In genomic region chr2:127884436-127884835, GRCh38 we compare ENCODE assay signal across 8 cellular contexts. TPM values are rescaled to one million over a fixed set of nuclear protein-coding genes. Genes with fewer than 3 reads are reported as not detected.
A peak's percentile ranks its signal among the peaks of the same experiment; 100 is the strongest.
DNase-seq lines count a peak whose midpoint lies in the region; FAIRE-seq and TF ChIP-seq lines count a peak whose summit lies in the region.

No MANE protein-coding gene starts in this region.

- peak overlapping the region; percentile 62 for H3K4me3 ChIP-seq in astrocyte (ENCODE audit: insufficient read depth, low read depth, low read length)

- H3K27ac Mint-ChIP-seq in activated naive CD4-positive, alpha-beta T cell treated with anti-CD3 and anti-CD28 coated beads, Interleukin-2, amount 10 ng/mL, durations not matched to agents 7 days and 5 days = peak overlapping the region; percentile 79
- peak overlapping the region; percentile 79 for H3K27ac Mint-ChIP-seq in astrocyte (ENCODE audit: unreplicated experiment)
- peak overlapping the region; percentile 93 for H3K27ac Mint-ChIP-seq in type B pancreatic cell

- DNase-seq in activated naive CD4-positive, alpha-beta T cell treated with anti-CD3 and anti-CD28 coated beads, Interleukin-2, amount 10 ng/mL, durations not matched to agents 7 days and 5 days = no peak
- DNase-seq in activated naive CD4-positive, alpha-beta T cell treated with Interleukin-2 at 50 U/mL for 16 hours = no peak
- peak; percentile 55 for DNase-seq in astrocyte (ENCODE audit: low read depth)
- DNase-seq in type B pancreatic cell (ENCODE audit: extremely low spot score, unreplicated experiment) = no peak
- no peak for DNase-seq in GF-D8 (lab: John Stamatoyannopoulos, UW)
- DNase-seq in NCI-H1694 treated with DMSO at 0.1 percent for 48 hours (lab: John Stamatoyannopoulos, UW) = no peak
- DNase-seq in NCI-H446 treated with DMSO at 0.1 percent for 48 hours (lab: John Stamatoyannopoulos, UW) = no peak

- no peaks in the 10 kb centered on the region for H3K9me3 ChIP-seq in astrocyte (ENCODE audit: insufficient read depth, low read depth, low read length)

- peak overlapping the region; percentile 78 for H3K27ac ChIP-seq in astrocyte (ENCODE audit: low read depth, low read length)
- H3K27ac ChIP-seq in layer of hippocampus (ENCODE audit: low read depth, low read length) = peak overlapping the region; percentile 27

- H3K4me2 ChIP-seq in astrocyte (ENCODE audit: low read length) = peak overlapping the region; percentile 93

- H3K27me3 Mint-ChIP-seq in activated naive CD4-positive, alpha-beta T cell treated with anti-CD3 and anti-CD28 coated beads, Interleukin-2, amount 10 ng/mL, durations not matched to agents 7 days and 5 days = no peaks in the 10 kb centered on the region
- H3K27me3 Mint-ChIP-seq in astrocyte (ENCODE audit: low read depth, unreplicated experiment) (no peaks in the 10 kb centered on the region), type B pancreatic cell (no peaks in the 10 kb centered on the region)

- no peaks in the 10 kb centered on the region for H3K9me3 Mint-ChIP-seq in activated naive CD4-positive, alpha-beta T cell treated with anti-CD3 and anti-CD28 coated beads, Interleukin-2, amount 10 ng/mL, durations not matched to agents 7 days and 5 days
- no peaks in the 10 kb centered on the region for H3K9me3 Mint-ChIP-seq in astrocyte (ENCODE audit: unreplicated experiment)
- H3K9me3 Mint-ChIP-seq in type B pancreatic cell = no peaks in the 10 kb centered on the region

- H3K27me3 ChIP-seq in astrocyte (ENCODE audit: insufficient read depth, low read length) (no peaks in the 10 kb centered on the region), layer of hippocampus (ENCODE audit: control insufficient read depth, insufficient read depth, low read length) (no peaks in the 10 kb centered on the region)

- H3K4me1 ChIP-seq in astrocyte (ENCODE audit: insufficient read depth, low read length) = peaks cover 21% of the 10 kb centered on the region

- H4K20me1 ChIP-seq in astrocyte (ENCODE audit: insufficient read depth, low read length) = peaks cover 54% of the 10 kb centered on the region

- TF ChIP-seq CTCF in astrocyte (IDR thresholded peaks at IDR 0.05; ENCODE audit: insufficient read depth, low read depth, low read length) (no peak), type B pancreatic cell (conservative IDR thresholded peaks at IDR 0.05) (no peak)

- peak overlapping the region; percentile 92 for H3K4me3 Mint-ChIP-seq in activated naive CD4-positive, alpha-beta T cell treated with anti-CD3 and anti-CD28 coated beads, Interleukin-2, amount 10 ng/mL, durations not matched to agents 7 days and 5 days
- H3K4me3 Mint-ChIP-seq in astrocyte (ENCODE audit: unreplicated experiment) (peak overlapping the region; percentile 96), type B pancreatic cell (peak overlapping the region; percentile 99)

- FAIRE-seq in astrocyte (lab: Jason Lieb, UNC) = no peak

- H3K79me2 ChIP-seq in astrocyte (ENCODE audit: insufficient read depth, low read length) = peaks cover 74% of the 10 kb centered on the region

- H3K36me3 ChIP-seq in astrocyte (ENCODE audit: insufficient read depth, low read length) = peaks cover 12% of the 10 kb centered on the region

- no peak overlapping the region for H2AFZ ChIP-seq in astrocyte (ENCODE audit: low read depth, low read length)

- H3K9ac ChIP-seq in astrocyte (ENCODE audit: low read length) = peak overlapping the region; percentile 93

- H3K36me3 Mint-ChIP-seq in activated naive CD4-positive, alpha-beta T cell treated with anti-CD3 and anti-CD28 coated beads, Interleukin-2, amount 10 ng/mL, durations not matched to agents 7 days and 5 days = peaks cover 29% of the 10 kb centered on the region
- H3K36me3 Mint-ChIP-seq in astrocyte (ENCODE audit: low read depth, unreplicated experiment) (peaks cover 8% of the 10 kb centered on the region), type B pancreatic cell (peaks cover 22% of the 10 kb centered on the region)

- CTCF ChIA-PET in activated naive CD4-positive, alpha-beta T cell treated with anti-CD3 and anti-CD28 coated beads, Interleukin-2, amount 10 ng/mL, durations not matched to agents 7 days and 5 days (lab: Charles Lee) = interaction anchor here (0.7 to 1.2 kb wide), 2 partner anchors 10 to 27 kb away, joined by 3 read pairs; no protein-coding TSS in a partner anchor

- peaks cover 46% of the 10 kb centered on the region for H3K4me1 Mint-ChIP-seq in activated naive CD4-positive, alpha-beta T cell treated with anti-CD3 and anti-CD28 coated beads, Interleukin-2, amount 10 ng/mL, durations not matched to agents 7 days and 5 days
- H3K4me1 Mint-ChIP-seq in astrocyte (ENCODE audit: low read depth, unreplicated experiment) = peaks cover 11% of the 10 kb centered on the region
- peaks cover 35% of the 10 kb centered on the region for H3K4me1 Mint-ChIP-seq in type B pancreatic cell (ENCODE audit: unreplicated experiment)

RNA-seq across cellular contexts. Expression of gene AMMECR1L, which starts 1.3 kb away (rescaled TPM):
- total RNA-seq in astrocyte = 30.5 and 32.2 TPM in 2 replicates
- total RNA-seq in type B pancreatic cell (ENCODE audit: low replicate concordance) = 20.1 and 21.9 TPM in 2 replicates

RNA-seq across cellular contexts. Expression of gene POLR2D, which starts 26.5 kb away (rescaled TPM):
- 35.8 and 37.7 TPM in 2 replicates for total RNA-seq in astrocyte
- 36.0 and 52.6 TPM in 2 replicates for total RNA-seq in type B pancreatic cell (ENCODE audit: low replicate concordance)
